1 cellular context compared by ENCODE assay signal in genomic region chr14:82621881-82622450, GRCh38.
TF ChIP-seq lines count a peak whose summit lies in the region.

No MANE protein-coding gene starts in this region.

TF ChIP-seq in GM23338, 12 proteins besides CTCF, POLR2A, EP300 and RAD21 (continued from another document):
- TF ChIP-seq, protein P1, sequence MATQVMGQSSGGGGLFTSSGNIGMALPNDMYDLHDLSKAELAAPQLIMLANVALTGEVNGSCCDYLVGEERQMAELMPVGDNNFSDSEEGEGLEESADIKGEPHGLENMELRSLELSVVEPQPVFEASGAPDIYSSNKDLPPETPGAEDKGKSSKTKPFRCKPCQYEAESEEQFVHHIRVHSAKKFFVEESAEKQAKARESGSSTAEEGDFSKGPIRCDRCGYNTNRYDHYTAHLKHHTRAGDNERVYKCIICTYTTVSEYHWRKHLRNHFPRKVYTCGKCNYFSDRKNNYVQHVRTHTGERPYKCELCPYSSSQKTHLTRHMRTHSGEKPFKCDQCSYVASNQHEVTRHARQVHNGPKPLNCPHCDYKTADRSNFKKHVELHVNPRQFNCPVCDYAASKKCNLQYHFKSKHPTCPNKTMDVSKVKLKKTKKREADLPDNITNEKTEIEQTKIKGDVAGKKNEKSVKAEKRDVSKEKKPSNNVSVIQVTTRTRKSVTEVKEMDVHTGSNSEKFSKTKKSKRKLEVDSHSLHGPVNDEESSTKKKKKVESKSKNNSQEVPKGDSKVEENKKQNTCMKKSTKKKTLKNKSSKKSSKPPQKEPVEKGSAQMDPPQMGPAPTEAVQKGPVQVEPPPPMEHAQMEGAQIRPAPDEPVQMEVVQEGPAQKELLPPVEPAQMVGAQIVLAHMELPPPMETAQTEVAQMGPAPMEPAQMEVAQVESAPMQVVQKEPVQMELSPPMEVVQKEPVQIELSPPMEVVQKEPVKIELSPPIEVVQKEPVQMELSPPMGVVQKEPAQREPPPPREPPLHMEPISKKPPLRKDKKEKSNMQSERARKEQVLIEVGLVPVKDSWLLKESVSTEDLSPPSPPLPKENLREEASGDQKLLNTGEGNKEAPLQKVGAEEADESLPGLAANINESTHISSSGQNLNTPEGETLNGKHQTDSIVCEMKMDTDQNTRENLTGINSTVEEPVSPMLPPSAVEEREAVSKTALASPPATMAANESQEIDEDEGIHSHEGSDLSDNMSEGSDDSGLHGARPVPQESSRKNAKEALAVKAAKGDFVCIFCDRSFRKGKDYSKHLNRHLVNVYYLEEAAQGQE (IDR thresholded peaks at IDR 0.05; ENCODE audit: unreplicated experiment), result no peak
- TF ChIP-seq JUNB (IDR thresholded peaks at IDR 0.05; ENCODE audit: unreplicated experiment) (no peak), CREB1 (CRISPR knock-in tag; IDR thresholded peaks at IDR 0.05; ENCODE audit: low read depth) (no peak), EZH2phosphoT487 (IDR thresholded peaks at IDR 0.05; ENCODE audit: unreplicated experiment) (no peak), ETS1 (IDR thresholded peaks at IDR 0.05) (no peak)
- TF ChIP-seq, protein P2, sequence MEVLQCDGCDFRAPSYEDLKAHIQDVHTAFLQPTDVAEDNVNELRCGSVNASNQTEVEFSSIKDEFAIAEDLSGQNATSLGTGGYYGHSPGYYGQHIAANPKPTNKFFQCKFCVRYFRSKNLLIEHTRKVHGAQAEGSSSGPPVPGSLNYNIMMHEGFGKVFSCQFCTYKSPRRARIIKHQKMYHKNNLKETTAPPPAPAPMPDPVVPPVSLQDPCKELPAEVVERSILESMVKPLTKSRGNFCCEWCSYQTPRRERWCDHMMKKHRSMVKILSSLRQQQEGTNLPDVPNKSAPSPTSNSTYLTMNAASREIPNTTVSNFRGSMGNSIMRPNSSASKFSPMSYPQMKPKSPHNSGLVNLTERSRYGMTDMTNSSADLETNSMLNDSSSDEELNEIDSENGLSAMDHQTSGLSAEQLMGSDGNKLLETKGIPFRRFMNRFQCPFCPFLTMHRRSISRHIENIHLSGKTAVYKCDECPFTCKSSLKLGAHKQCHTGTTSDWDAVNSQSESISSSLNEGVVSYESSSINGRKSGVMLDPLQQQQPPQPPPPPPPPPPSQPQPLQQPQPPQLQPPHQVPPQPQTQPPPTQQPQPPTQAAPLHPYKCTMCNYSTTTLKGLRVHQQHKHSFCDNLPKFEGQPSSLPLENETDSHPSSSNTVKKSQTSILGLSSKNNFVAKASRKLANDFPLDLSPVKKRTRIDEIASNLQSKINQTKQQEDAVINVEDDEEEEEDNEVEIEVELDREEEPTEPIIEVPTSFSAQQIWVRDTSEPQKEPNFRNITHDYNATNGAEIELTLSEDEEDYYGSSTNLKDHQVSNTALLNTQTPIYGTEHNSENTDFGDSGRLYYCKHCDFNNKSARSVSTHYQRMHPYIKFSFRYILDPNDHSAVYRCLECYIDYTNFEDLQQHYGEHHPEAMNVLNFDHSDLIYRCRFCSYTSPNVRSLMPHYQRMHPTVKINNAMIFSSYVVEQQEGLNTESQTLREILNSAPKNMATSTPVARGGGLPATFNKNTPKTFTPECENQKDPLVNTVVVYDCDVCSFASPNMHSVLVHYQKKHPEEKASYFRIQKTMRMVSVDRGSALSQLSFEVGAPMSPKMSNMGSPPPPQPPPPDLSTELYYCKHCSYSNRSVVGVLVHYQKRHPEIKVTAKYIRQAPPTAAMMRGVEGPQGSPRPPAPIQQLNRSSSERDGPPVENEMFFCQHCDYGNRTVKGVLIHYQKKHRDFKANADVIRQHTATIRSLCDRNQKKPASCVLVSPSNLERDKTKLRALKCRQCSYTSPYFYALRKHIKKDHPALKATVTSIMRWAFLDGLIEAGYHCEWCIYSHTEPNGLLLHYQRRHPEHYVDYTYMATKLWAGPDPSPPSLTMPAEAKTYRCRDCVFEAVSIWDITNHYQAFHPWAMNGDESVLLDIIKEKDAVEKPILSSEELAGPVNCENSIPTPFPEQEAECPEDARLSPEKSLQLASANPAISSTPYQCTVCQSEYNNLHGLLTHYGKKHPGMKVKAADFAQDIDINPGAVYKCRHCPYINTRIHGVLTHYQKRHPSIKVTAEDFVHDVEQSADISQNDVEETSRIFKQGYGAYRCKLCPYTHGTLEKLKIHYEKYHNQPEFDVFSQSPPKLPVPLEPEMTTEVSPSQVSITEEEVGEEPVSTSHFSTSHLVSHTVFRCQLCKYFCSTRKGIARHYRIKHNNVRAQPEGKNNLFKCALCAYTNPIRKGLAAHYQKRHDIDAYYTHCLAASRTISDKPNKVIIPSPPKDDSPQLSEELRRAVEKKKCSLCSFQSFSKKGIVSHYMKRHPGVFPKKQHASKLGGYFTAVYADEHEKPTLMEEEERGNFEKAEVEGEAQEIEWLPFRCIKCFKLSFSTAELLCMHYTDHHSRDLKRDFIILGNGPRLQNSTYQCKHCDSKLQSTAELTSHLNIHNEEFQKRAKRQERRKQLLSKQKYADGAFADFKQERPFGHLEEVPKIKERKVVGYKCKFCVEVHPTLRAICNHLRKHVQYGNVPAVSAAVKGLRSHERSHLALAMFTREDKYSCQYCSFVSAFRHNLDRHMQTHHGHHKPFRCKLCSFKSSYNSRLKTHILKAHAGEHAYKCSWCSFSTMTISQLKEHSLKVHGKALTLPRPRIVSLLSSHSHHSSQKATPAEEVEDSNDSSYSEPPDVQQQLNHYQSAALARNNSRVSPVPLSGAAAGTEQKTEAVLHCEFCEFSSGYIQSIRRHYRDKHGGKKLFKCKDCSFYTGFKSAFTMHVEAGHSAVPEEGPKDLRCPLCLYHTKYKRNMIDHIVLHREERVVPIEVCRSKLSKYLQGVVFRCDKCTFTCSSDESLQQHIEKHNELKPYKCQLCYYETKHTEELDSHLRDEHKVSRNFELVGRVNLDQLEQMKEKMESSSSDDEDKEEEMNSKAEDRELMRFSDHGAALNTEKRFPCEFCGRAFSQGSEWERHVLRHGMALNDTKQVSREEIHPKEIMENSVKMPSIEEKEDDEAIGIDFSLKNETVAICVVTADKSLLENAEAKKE (CRISPR knock-in tag; IDR thresholded peaks at IDR 0.05), result no peak
TF ChIP-seq in GM23338: peak in this region for 0.
